In genomic region chr5:56746553-56746952, GRCh38 we compare ENCODE assay signal across 20 cellular contexts.
"Had no signal": no experiment of that assay in that cellular context is flagged by ENCODE, and none has a peak within 500 bp of the region (broad histone marks: within the 10 kb centered on the region; RNA-seq: fewer than 3 reads in every experiment).

No MANE protein-coding gene starts in this region.

- H3K4me1 ChIP-seq: gastrocnemius medialis, neural progenitor cell, pancreas, suprapubic skin, upper lobe of left lung, uterus had no signal

- DNase-seq: effector memory CD4-positive, alpha-beta T cell; gastrocnemius medialis; glutamatergic neuron; islet precursor cell; nucleus accumbens; pancreas; right cardiac atrium; small intestine; stimulated activated CD4-positive, alpha-beta T cell treated with anti-CD3 and anti-CD28 coated beads, Interleukin-12 subunit alpha, Interleukin-12 subunit beta, amount 100 ng/mL, for 4 hours; stimulated activated naive CD8-positive, alpha-beta T cell treated with anti-CD3 and anti-CD28 coated beads, Interleukin-15, Interleukin-2, amounts not matched to agents 100 U/mL and 50 U/mL, for 24 hours; tibial artery; upper lobe of left lung; uterus had no signal

- H3K36me3 ChIP-seq: gastrocnemius medialis, neural progenitor cell, pancreas, suprapubic skin, tibial artery, upper lobe of left lung, uterus had no signal

- H3K27me3 ChIP-seq: gastrocnemius medialis, neural progenitor cell, pancreas, suprapubic skin, tibial artery, upper lobe of left lung, uterus had no signal

- H3K27ac ChIP-seq: gastrocnemius medialis, neural progenitor cell, pancreas, suprapubic skin, tibial artery, upper lobe of left lung, uterus had no signal

- H3K9ac ChIP-seq: neural progenitor cell had no signal

- H3K27me3 Mint-ChIP-seq: progenitor cell of endocrine pancreas had no signal

- H3K4me3 ChIP-seq: gastrocnemius medialis, neural progenitor cell, pancreas, suprapubic skin, tibial artery, upper lobe of left lung, uterus had no signal

- H3K9me3 Mint-ChIP-seq: neural progenitor cell had no signal

- ATAC-seq: esophagus mucosa; gastrocnemius medialis; left lobe of liver; natural killer cell treated with Interleukin-12 subunit alpha and Interleukin-12 subunit beta and Interleukin-15 and Interleukin-18, amount 100 ng/mL, for 72 hours; pancreas; right cardiac atrium; stimulated activated naive CD8-positive, alpha-beta T cell treated with anti-CD3 and anti-CD28 coated beads, Interleukin-15, Interleukin-2, amounts not matched to agents 100 U/mL and 50 U/mL, for 24 hours had no signal

- H3K4me2 ChIP-seq: neural progenitor cell had no signal

- H3K4me3 Mint-ChIP-seq: mesothelial cell of epicardium; natural killer cell treated with Interleukin-12 subunit alpha and Interleukin-12 subunit beta and Interleukin-15 and Interleukin-18, amount 100 ng/mL, for 72 hours; neural progenitor cell had no signal

- H3K4me1 Mint-ChIP-seq: neural progenitor cell had no signal

- H3K27ac Mint-ChIP-seq: mesothelial cell of epicardium; natural killer cell treated with Interleukin-12 subunit alpha and Interleukin-12 subunit beta and Interleukin-15 and Interleukin-18, amount 100 ng/mL, for 72 hours; neural progenitor cell; progenitor cell of endocrine pancreas had no signal

- H3K36me3 Mint-ChIP-seq: mesothelial cell of epicardium; natural killer cell treated with Interleukin-12 subunit alpha and Interleukin-12 subunit beta and Interleukin-15 and Interleukin-18, amount 100 ng/mL, for 72 hours; neural progenitor cell had no signal

- H3K9me3 ChIP-seq: gastrocnemius medialis, pancreas, suprapubic skin, tibial artery, upper lobe of left lung, uterus had no signal
